9 cellular contexts compared by ENCODE assay signal in the genomic region with DNA sequence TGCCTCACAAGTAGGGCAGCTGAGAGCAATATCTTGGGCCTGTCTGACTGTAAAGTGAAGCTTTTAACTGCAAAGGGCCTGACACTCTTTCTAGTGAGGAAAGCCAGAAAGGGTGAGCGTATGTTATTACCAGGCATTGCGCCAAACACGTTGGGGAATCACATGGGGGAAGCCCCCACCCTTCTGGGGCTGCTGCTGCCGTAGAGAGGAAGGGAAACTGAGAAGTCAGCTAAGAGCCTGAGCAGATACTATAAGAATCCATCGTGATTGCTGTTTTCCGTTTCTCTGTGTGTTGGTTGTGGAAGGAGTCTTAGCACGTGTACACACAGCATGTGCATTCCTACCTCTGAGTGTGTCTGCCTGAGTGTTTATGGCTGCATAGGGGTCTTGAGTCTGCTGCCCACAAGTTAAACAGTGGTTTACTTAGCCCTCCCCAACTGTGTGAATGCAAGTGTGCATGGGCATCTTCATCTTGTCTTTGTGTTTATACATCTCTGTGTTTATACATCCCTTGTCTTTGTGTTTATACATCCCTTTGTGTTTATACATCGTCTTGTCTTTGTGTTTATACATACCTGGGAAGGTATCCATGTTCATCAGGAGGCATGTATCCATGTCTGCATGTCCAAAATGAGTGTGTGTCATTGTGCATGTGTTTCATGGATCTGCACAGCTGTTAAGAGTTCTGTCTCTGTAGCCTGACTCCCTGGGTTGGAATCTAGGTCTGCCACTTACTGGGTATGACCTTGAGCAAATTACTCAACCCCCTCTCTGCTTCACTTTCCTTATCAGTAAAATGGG. TPM values are rescaled to one million over a fixed set of nuclear protein-coding genes. Genes with fewer than 3 reads are reported as not detected.
A peak's percentile ranks its signal among the peaks of the same experiment; 100 is the strongest.
DNase-seq lines count a peak whose midpoint lies in the region; ATAC-seq and TF ChIP-seq lines count a peak whose summit lies in the region.
"Had no signal": no experiment of that assay in that cellular context is flagged by ENCODE, and none has a peak within 500 bp of the region (broad histone marks: within the 10 kb centered on the region; RNA-seq: fewer than 3 reads in every experiment).

No MANE protein-coding gene starts in this region.

- H3K27me3 ChIP-seq in vagina: no peaks in the 10 kb centered on the region

- no peaks in the 10 kb centered on the region for H3K9me2 ChIP-seq in OCI-LY7 (ENCODE audit: insufficient read depth, low read length)

- DNase-seq in activated CD8-positive, alpha-beta memory T cell treated with anti-CD3 and anti-CD28 coated beads for 24 hours: peak; percentile 60
- DNase-seq in activated CD8-positive, alpha-beta memory T cell treated with anti-CD3 and anti-CD28 coated beads, Interleukin-2, amount 50 U/mL, for 4 hours: no peak
- peak; percentile 5 for DNase-seq in OCI-LY7 (ENCODE audit: low spot score)
- DNase-seq in globus pallidus (ENCODE audit: low spot score): peak; percentile 72
- DNase-seq in stimulated activated CD8-positive, alpha-beta memory T cell treated with anti-CD3 and anti-CD28 coated beads, Interleukin-4, amount 100 ng/mL, for 24 hours (ENCODE audit: low read depth): peak; percentile 2
- no peak for DNase-seq in vagina (ENCODE audit: extremely low spot score in 2 of 2)
- DNase-seq in NCI-H1930 (lab: John Stamatoyannopoulos, UW): no peak

- no peak for TF ChIP-seq POLR2A in vagina (IDR thresholded peaks at IDR 0.05)

- H2AFZ ChIP-seq in OCI-LY7 (ENCODE audit: low read length): no peak overlapping the region

- no peaks in the 10 kb centered on the region for H3K79me2 ChIP-seq in OCI-LY7 (ENCODE audit: insufficient read depth, low read depth, low read length)

- H3K27ac ChIP-seq in OCI-LY7 (ENCODE audit: low read depth, low read length, poor library complexity, severe bottlenecking): no peak overlapping the region
- H3K27ac ChIP-seq in vagina: no peak overlapping the region
- H3K27ac ChIP-seq: VCaP had no signal

- H3K4me3 ChIP-seq in OCI-LY7 (ENCODE audit: low read depth, low read length, poor library complexity, severe bottlenecking) (no peak overlapping the region), vagina (no peak overlapping the region)

- H3K9me3 ChIP-seq in OCI-LY7 (ENCODE audit: low read length) (no peaks in the 10 kb centered on the region), vagina (no peaks in the 10 kb centered on the region)

- peak; percentile 97 for ATAC-seq in HG02938 (IDR thresholded peaks at IDR 0.05; ENCODE audit: unreplicated experiment)

- H4K20me1 ChIP-seq in OCI-LY7 (ENCODE audit: insufficient read depth, low read length): no peaks in the 10 kb centered on the region

- intact Hi-C loops in OCI-LY7 (cut with micrococcal nuclease; ENCODE audit: unreplicated experiment): no loop called here
- intact Hi-C loops in vagina (cut with DNase I): no loop called here

- CTCF ChIA-PET in OCI-LY7 (lab: Charles Lee; ENCODE audit: unreplicated experiment): no interaction called here

- TF ChIP-seq CTCF in OCI-LY7 (conservative IDR thresholded peaks at IDR 0.05; ENCODE audit: low read length): no peak
- no peak for TF ChIP-seq CTCF in vagina (IDR thresholded peaks at IDR 0.05)

- POLR2A ChIA-PET in OCI-LY7 (lab: Charles Lee): no interaction called here

- H3K36me3 ChIP-seq in OCI-LY7 (ENCODE audit: insufficient read depth, low read length) (no peaks in the 10 kb centered on the region), vagina (no peaks in the 10 kb centered on the region)

- no TSS peak for BruUV-seq in OCI-LY7 (replicated peaks; lab: Mats Ljungman, UMichigan)

- no peak overlapping the region for H3K4me2 ChIP-seq in OCI-LY7 (ENCODE audit: low read length)

- H3K4me1 ChIP-seq in OCI-LY7 (ENCODE audit: insufficient read depth, low read length, poor library complexity, severe bottlenecking) (no peaks in the 10 kb centered on the region), vagina (peaks cover 17% of the 10 kb centered on the region)

RNA-seq across cellular contexts. Expression of a gene that starts 50.3 kb away (rescaled TPM):
- total RNA-seq in OCI-LY7 (2014; rRNA removed; shearing (Covaris generic)): not detected in 2 replicates
- not detected in 2 replicates for total RNA-seq in OCI-LY7 (2022)
- total RNA-seq in vagina: 52.3 TPM

Comparison
In these comparisons a context has a peak if more than half of its experiments do, and no peak if none do; other contexts are left out.
1. DNase-seq: peak in activated CD8-positive, alpha-beta memory T cell treated with anti-CD3 and anti-CD28 coated beads for 24 hours (single experiment), OCI-LY7 (single experiment), globus pallidus (single experiment) and stimulated activated CD8-positive, alpha-beta memory T cell treated with anti-CD3 and anti-CD28 coated beads, Interleukin-4, amount 100 ng/mL, for 24 hours (single experiment); none in activated CD8-positive, alpha-beta memory T cell treated with anti-CD3 and anti-CD28 coated beads, Interleukin-2, amount 50 U/mL, for 4 hours (single experiment), vagina (0 of 2) and NCI-H1930 (0 of 2).
2. RNA of a gene that starts 50.3 kb away (total RNA-seq): 52.3 TPM in vagina (single experiment); not detected in OCI-LY7; every median in the first group is over 10 times any median in the second.